In the genomic region with DNA sequence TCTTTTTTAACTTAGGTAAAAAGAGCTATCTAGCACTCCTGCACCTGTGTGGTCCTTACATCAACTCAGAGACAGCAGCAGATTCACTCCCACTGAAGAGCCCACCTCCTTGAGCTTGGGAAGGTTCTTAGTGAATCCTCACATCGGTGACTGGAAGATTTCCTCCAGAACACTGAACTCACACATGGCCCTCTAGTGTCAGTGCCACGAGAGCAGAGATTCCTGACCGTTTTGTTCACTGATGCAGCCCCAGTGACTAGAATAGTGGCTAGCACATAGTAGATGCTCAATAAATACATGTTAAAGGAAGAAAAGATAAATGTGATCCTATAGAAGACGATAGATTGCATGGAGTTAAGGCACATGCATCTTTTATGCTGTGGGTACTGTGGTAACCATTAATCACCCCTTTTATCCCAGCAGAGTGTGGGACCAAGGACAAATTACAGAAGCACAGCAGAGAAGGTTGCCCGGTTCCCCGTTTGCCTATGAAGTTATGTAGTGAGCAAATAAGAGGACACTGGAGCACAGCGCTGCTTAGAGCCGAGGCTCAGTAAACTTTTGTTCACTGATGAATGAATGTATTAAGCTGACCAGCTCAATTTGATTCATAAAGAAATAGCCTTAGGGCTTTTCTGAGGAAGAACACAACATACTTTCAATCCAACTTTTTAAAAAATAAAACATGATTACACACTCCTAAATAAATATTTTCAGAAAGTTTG, we compare ENCODE assay signal across 1 cellular context.
TF ChIP-seq lines count a peak whose summit lies in the region.

No MANE protein-coding gene starts in this region.

TF ChIP-seq in HepG2, 621 proteins besides CTCF, POLR2A, EP300 and RAD21:
- peak; percentile 30; the same call in 1 of the 2 replicates for TF ChIP-seq POGZ (CRISPR knock-in tag; IDR thresholded peaks at IDR 0.05)
- TF ChIP-seq SIX4 (CRISPR knock-in tag; IDR thresholded peaks at IDR 0.05) = no peak
- TF ChIP-seq FOXA1 (IDR thresholded peaks at IDR 0.05) = no peak
- TF ChIP-seq FOXA1 (CRISPR knock-in tag; IDR thresholded peaks at IDR 0.05) = 0 out of 2 replicates have a peak, but pooled peaks have one; percentile 36
- TF ChIP-seq, protein P1, sequence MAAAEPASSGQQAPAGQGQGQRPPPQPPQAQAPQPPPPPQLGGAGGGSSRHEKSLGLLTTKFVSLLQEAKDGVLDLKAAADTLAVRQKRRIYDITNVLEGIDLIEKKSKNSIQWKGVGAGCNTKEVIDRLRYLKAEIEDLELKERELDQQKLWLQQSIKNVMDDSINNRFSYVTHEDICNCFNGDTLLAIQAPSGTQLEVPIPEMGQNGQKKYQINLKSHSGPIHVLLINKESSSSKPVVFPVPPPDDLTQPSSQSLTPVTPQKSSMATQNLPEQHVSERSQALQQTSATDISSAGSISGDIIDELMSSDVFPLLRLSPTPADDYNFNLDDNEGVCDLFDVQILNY (CRISPR knock-in tag; conservative IDR thresholded peaks at IDR 0.05) = no peak
- no peak for TF ChIP-seq ZNF160 (CRISPR knock-in tag; IDR thresholded peaks at IDR 0.05)
- peak; percentile 39; the same call in 1 of the 2 replicates for TF ChIP-seq ZMYM3 (CRISPR knock-in tag; IDR thresholded peaks at IDR 0.05)
- peak; percentile 89 for TF ChIP-seq ZNF263 (CRISPR knock-in tag; IDR thresholded peaks at IDR 0.05)
